In the genomic region with DNA sequence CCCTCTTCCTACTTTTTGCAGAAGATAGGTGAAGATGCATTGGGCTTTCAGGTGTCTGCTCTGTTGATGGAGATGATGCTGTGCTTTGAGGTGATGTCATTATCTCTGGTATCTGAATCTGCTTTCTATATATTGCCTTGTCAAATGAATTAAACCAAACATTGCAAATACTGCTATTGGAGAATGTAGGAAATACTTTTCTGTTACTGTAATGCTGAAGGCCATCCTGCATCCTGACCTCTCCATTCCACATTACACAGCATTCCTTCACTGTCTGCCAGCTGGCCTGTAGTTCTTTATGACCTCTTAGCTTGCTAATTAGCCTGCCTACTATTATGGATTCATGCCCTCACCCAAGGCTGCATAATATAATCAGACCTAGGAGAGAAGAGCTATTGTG, we compare ENCODE assay signal across 13 cellular contexts.
DNase-seq lines count a peak whose midpoint lies in the region; ATAC-seq, FAIRE-seq and TF ChIP-seq lines count a peak whose summit lies in the region.
"Had no signal": no experiment of that assay in that cellular context is flagged by ENCODE, and none has a peak within 500 bp of the region (broad histone marks: within the 10 kb centered on the region; RNA-seq: fewer than 3 reads in every experiment).

No MANE protein-coding gene starts in this region.

- no peak overlapping the region for H3K4me3 ChIP-seq in HUES64 (ENCODE audit: low read length)
- peak overlapping the region in 1 of 3 experiments; percentile 16 for H3K4me3 ChIP-seq in endothelial cell of umbilical vein (replicated peaks in 1 of 3; ENCODE audit: insufficient read depth in 1 of 3, low read depth in 1 of 3, low read length in 3 of 3)
- H3K4me3 ChIP-seq in suprapubic skin, result no peak overlapping the region
- H3K4me3 ChIP-seq: BLaER1 had no signal

- in situ Hi-C loops in ACHN (cut with HindIII; ENCODE audit: low pct_ligation_motif_present, low pct_unique_long_range_greater_than_20kb, low sequenced_read_pairs), result no loop called here

- H3K36me3 ChIP-seq in HUES64 (ENCODE audit: insufficient read depth, low read length) (peaks cover 65% of the 10 kb centered on the region), endothelial cell of umbilical vein (ENCODE audit: control insufficient read depth in 2 of 2, extremely low read depth in 1 of 2, insufficient read depth in 2 of 2, low read length in 2 of 2) (peaks cover 7 to 18% of the 10 kb centered on the region in 2 experiments), suprapubic skin (peaks cover 35% of the 10 kb centered on the region)

- no peaks in the 10 kb centered on the region for H3K4me1 Mint-ChIP-seq in glutamatergic neuron (ENCODE audit: low read depth, unreplicated experiment)

- no peak for TF ChIP-seq CTCF in endothelial cell of umbilical vein (IDR thresholded peaks at IDR 0.05; ENCODE audit: extremely low read depth in 1 of 2, insufficient read depth in 1 of 2, low read depth in 1 of 2, low read length in 2 of 2)
- TF ChIP-seq CTCF in glutamatergic neuron (IDR thresholded peaks at IDR 0.05; ENCODE audit: partially characterized antibody, unreplicated experiment), result no peak
- no peak for TF ChIP-seq CTCF in suprapubic skin (IDR thresholded peaks at IDR 0.05)

- H3K9me3 ChIP-seq in HUES64 (ENCODE audit: insufficient read depth, low read depth, low read length), result no peaks in the 10 kb centered on the region
- H3K9me3 ChIP-seq in endothelial cell of umbilical vein (replicated peaks; ENCODE audit: control insufficient read depth, insufficient read depth, low read length), result no peaks in the 10 kb centered on the region
- no peaks in the 10 kb centered on the region for H3K9me3 ChIP-seq in suprapubic skin
- H3K9me3 ChIP-seq: BLaER1 had no signal

- no peak overlapping the region for H3K27ac Mint-ChIP-seq in glutamatergic neuron (ENCODE audit: unreplicated experiment)
- H3K27ac Mint-ChIP-seq: activated naive CD8-positive, alpha-beta T cell treated with anti-CD3 and anti-CD28 coated beads, Interleukin-2, amount 50 U/mL, for 24 hours had no signal

- no peaks in the 10 kb centered on the region for H3K9me1 ChIP-seq in endothelial cell of umbilical vein (replicated peaks; ENCODE audit: control insufficient read depth, extremely low read depth, insufficient read depth, low read length)

- ATAC-seq in GM18858 (IDR thresholded peaks at IDR 0.05; ENCODE audit: unreplicated experiment), result no peak
- ATAC-seq in HG03280 (IDR thresholded peaks at IDR 0.05; ENCODE audit: unreplicated experiment), result no peak
- ATAC-seq: activated naive CD8-positive, alpha-beta T cell treated with anti-CD3 and anti-CD28 coated beads, Interleukin-2, amount 50 U/mL, for 24 hours had no signal

- no peaks in the 10 kb centered on the region for H3K36me3 Mint-ChIP-seq in glutamatergic neuron (ENCODE audit: unreplicated experiment)

- H3K9ac ChIP-seq in HUES64 (ENCODE audit: low read depth, low read length) (0 out of 2 replicates have a peak overlapping the region, but pooled peaks have one; percentile 12), endothelial cell of umbilical vein (replicated peaks; ENCODE audit: extremely low read depth, insufficient read depth, low read length) (peak overlapping the region; percentile 35)
- H3K9ac ChIP-seq: BLaER1 had no signal

- no peak overlapping the region for H3K4me3 Mint-ChIP-seq in glutamatergic neuron (ENCODE audit: unreplicated experiment)
- H3K4me3 Mint-ChIP-seq: activated naive CD8-positive, alpha-beta T cell treated with anti-CD3 and anti-CD28 coated beads, Interleukin-2, amount 50 U/mL, for 24 hours had no signal

- intact Hi-C loops in endothelial cell of umbilical vein (cut with micrococcal nuclease), result loop anchor here (1.0 kb wide), 2 partner anchors 8 to 15 kb away; no protein-coding TSS in a partner anchor

- POLR2A ChIA-PET in endothelial cell of umbilical vein (lab: Charles Lee), result interaction anchor here (1.5 kb wide), 1 partner anchor 12 kb away, joined by 4 read pairs; no protein-coding TSS in a partner anchor

- H3K27me3 Mint-ChIP-seq in glutamatergic neuron (ENCODE audit: unreplicated experiment), result no peaks in the 10 kb centered on the region
- H3K27me3 Mint-ChIP-seq: activated naive CD8-positive, alpha-beta T cell treated with anti-CD3 and anti-CD28 coated beads, Interleukin-2, amount 50 U/mL, for 24 hours had no signal

- peak overlapping the region; percentile 46; the same call in 1 of the 2 replicates for H3K27ac ChIP-seq in HUES64 (ENCODE audit: low read depth, low read length)
- peak overlapping the region; percentile 9 for H3K27ac ChIP-seq in endothelial cell of umbilical vein (ENCODE audit: insufficient read depth, low read depth, low read length)
- H3K27ac ChIP-seq in suprapubic skin, result no peak overlapping the region
- H3K27ac ChIP-seq: BLaER1 had no signal

- no peak for TF ChIP-seq EP300 in suprapubic skin (IDR thresholded peaks at IDR 0.05)

- H3K4me1 ChIP-seq in HUES64 (ENCODE audit: insufficient read depth, low read length) (peaks cover 34% of the 10 kb centered on the region), endothelial cell of umbilical vein (ENCODE audit: control insufficient read depth, extremely low read depth, insufficient read depth, low read length) (peaks cover 52% of the 10 kb centered on the region), suprapubic skin (peaks cover 13% of the 10 kb centered on the region)
- H3K4me1 ChIP-seq: BLaER1 had no signal

- CTCF ChIA-PET in endothelial cell of umbilical vein (lab: Charles Lee), result interaction anchor here (0.6 to 2.1 kb wide), 7 partner anchors 10 to 185 kb away, joined by 3 to 42 read pairs (median 4); no protein-coding TSS in a partner anchor

- no TSS peak for BruUV-seq in endothelial cell of umbilical vein (replicated peaks; lab: Mats Ljungman, UMichigan)

- TF ChIP-seq POLR2A in endothelial cell of umbilical vein (IDR thresholded peaks at IDR 0.05; ENCODE audit: low read depth, low read length) (peak; percentile 35), suprapubic skin (IDR thresholded peaks at IDR 0.05) (no peak)

- peak; percentile 91 for FAIRE-seq in endothelial cell of umbilical vein (lab: Jason Lieb, UNC)

- H2AFZ ChIP-seq in endothelial cell of umbilical vein (ENCODE audit: low read depth, low read length), result no peak overlapping the region

- peaks cover 62% of the 10 kb centered on the region for H3K79me2 ChIP-seq in endothelial cell of umbilical vein (ENCODE audit: control insufficient read depth, insufficient read depth, low read length)

- no peaks in the 10 kb centered on the region for H4K20me1 ChIP-seq in endothelial cell of umbilical vein (replicated peaks; ENCODE audit: control insufficient read depth, extremely low read depth, insufficient read depth, low read length)

- H3K4me2 ChIP-seq in endothelial cell of umbilical vein (ENCODE audit: insufficient read depth, low read length), result peak overlapping the region; percentile 61
- H3K4me2 ChIP-seq: BLaER1 had no signal

- H3K27me3 ChIP-seq in HUES64 (ENCODE audit: insufficient read depth, low read length) (no peaks in the 10 kb centered on the region), endothelial cell of umbilical vein (ENCODE audit: control insufficient read depth in 2 of 2, insufficient read depth in 2 of 2, low read length in 2 of 2) (no peaks in the 10 kb centered on the region), suprapubic skin (no peaks in the 10 kb centered on the region)
- H3K27me3 ChIP-seq: BLaER1 had no signal

- dilution Hi-C loops in endothelial cell of umbilical vein (cut with MboI; ENCODE audit: extremely low pct_ligation_motif_present, low sequenced_read_pairs), result no loop called here

- DNase-seq in ACHN, result peak; percentile 37
- peak; percentile 94 for DNase-seq in endothelial cell of umbilical vein (ENCODE audit: low read depth, low spot score)
- DNase-seq in lung microvascular endothelial cell (ENCODE audit: low read depth in 2 of 2), result peak; percentile 93 to 94
- DNase-seq in glutamatergic neuron, result no peak
- no peak for DNase-seq in suprapubic skin (ENCODE audit: low spot score in 2 of 2)
- DNase-seq: activated naive CD8-positive, alpha-beta T cell treated with anti-CD3 and anti-CD28 coated beads, Interleukin-2, amount 50 U/mL, for 24 hours; mammary epithelial cell; NCI-H1092 treated with DMSO at 0.1 percent for 48 hours; T-helper 1 cell had no signal

- H3K9me3 Mint-ChIP-seq in glutamatergic neuron (ENCODE audit: unreplicated experiment), result no peaks in the 10 kb centered on the region
- H3K9me3 Mint-ChIP-seq: activated naive CD8-positive, alpha-beta T cell treated with anti-CD3 and anti-CD28 coated beads, Interleukin-2, amount 50 U/mL, for 24 hours had no signal

TF ChIP-seq in endothelial cell of umbilical vein, 7 proteins besides CTCF, POLR2A, EP300 and RAD21:
- peak; percentile 56 for TF ChIP-seq FOS (IDR thresholded peaks at IDR 0.05; ENCODE audit: borderline replicate concordance, insufficient read depth, low read length)
- TF ChIP-seq JUN (IDR thresholded peaks at IDR 0.05; ENCODE audit: borderline replicate concordance, insufficient read depth, insufficient read length, low read depth), result peak; percentile 93
- no peak for TF ChIP-seq MAX (IDR thresholded peaks at IDR 0.05; ENCODE audit: insufficient read depth, insufficient read length)
- peak; percentile 80 for TF ChIP-seq GATA2 (IDR thresholded peaks at IDR 0.05; ENCODE audit: insufficient read depth, insufficient read length, low read depth, low read length)
- TF ChIP-seq MYC (IDR thresholded peaks at IDR 0.05; ENCODE audit: low read depth, low read length), result no peak
- peak; percentile 86 for TF ChIP-seq POLR2AphosphoS5 (IDR thresholded peaks at IDR 0.05; ENCODE audit: insufficient read depth, low read depth, low read length)

Comparison
In these comparisons a context has a peak if more than half of its experiments do, and no peak if none do; other contexts are left out.
1. DNase-seq: peak in ACHN (single experiment), endothelial cell of umbilical vein (single experiment) and lung microvascular endothelial cell (2 of 2); none in glutamatergic neuron (single experiment) and suprapubic skin (0 of 2).